Comparison of ENCODE assay signal across 27 cellular contexts in the genomic region with DNA sequence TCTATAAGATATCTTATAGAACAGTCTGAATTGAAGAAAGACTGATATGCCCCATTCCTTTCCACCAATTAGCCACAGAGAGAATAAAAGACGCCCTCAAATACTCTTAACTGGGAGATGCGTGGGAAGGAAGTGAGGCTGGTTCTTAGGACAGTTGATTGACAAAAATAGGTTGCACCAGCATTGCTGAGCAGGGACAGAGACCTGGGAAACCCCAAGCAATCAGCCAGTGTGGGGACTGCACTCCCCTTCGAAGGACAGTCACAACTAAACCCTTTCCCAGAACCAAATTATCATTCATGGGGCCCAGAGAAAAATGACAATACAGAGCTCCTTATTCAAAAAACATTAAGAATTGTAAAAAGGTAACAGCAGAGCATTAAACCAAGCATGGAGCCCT.
"Had no signal": no experiment of that assay in that cellular context is flagged by ENCODE, and none has a peak within 500 bp of the region (broad histone marks: within the 10 kb centered on the region; RNA-seq: fewer than 3 reads in every experiment).

No MANE protein-coding gene starts in this region.

- H3K4me1 ChIP-seq: parathyroid adenoma, psoas muscle, right lobe of liver, sigmoid colon, stomach, thyroid gland, tibial nerve, upper lobe of left lung, vagina had no signal

- H3K9me3 Mint-ChIP-seq: nephron; neural progenitor cell; stimulated activated effector memory CD8-positive, alpha-beta T cell treated with anti-CD3 and anti-CD28 coated beads, Interleukin-12 subunit alpha, Interleukin-12 subunit beta, amount 100 ng/mL, for 72 hours; stimulated activated naive B cell treated with anti-CD40 and anti-IgM and Interleukin-4, amounts not matched to agents 10 μg/mL and 1 μg/mL and 100 μg/mL, for 72 hours; stimulated activated naive CD8-positive, alpha-beta T cell treated with anti-CD3 and anti-CD28 coated beads, Interleukin-15, Interleukin-2, amounts not matched to agents 100 ng/mL and 50 ng/mL, for 24 hours had no signal

- H3K36me3 Mint-ChIP-seq: neural progenitor cell; stimulated activated effector memory CD8-positive, alpha-beta T cell treated with anti-CD3 and anti-CD28 coated beads, Interleukin-12 subunit alpha, Interleukin-12 subunit beta, amount 100 ng/mL, for 72 hours; stimulated activated naive B cell treated with anti-CD40 and anti-IgM and Interleukin-4, amounts not matched to agents 10 μg/mL and 1 μg/mL and 100 μg/mL, for 72 hours had no signal

- H3K27me3 ChIP-seq: neural progenitor cell, ovary, right lobe of liver, sigmoid colon, thyroid gland, tibial nerve, upper lobe of left lung, vagina had no signal

- H3K36me3 ChIP-seq: neural progenitor cell, ovary, right lobe of liver, sigmoid colon, stomach, thoracic aorta, thyroid gland, tibial nerve, upper lobe of left lung, vagina had no signal

- ATAC-seq: psoas muscle; right cardiac atrium; right lobe of liver; stimulated activated effector memory CD8-positive, alpha-beta T cell treated with anti-CD3 and anti-CD28 coated beads, Interleukin-12 subunit alpha, Interleukin-12 subunit beta, amount 100 ng/mL, for 72 hours; stimulated activated naive B cell treated with anti-CD40 and anti-IgM and Interleukin-4, amounts not matched to agents 10 μg/mL and 1 μg/mL and 100 μg/mL, for 72 hours had no signal

- H3K4me3 Mint-ChIP-seq: nephron; neural progenitor cell; stimulated activated effector memory CD8-positive, alpha-beta T cell treated with anti-CD3 and anti-CD28 coated beads, Interleukin-12 subunit alpha, Interleukin-12 subunit beta, amount 100 ng/mL, for 72 hours; stimulated activated naive B cell treated with anti-CD40 and anti-IgM and Interleukin-4, amounts not matched to agents 10 μg/mL and 1 μg/mL and 100 μg/mL, for 72 hours; stimulated activated naive CD8-positive, alpha-beta T cell treated with anti-CD3 and anti-CD28 coated beads, Interleukin-15, Interleukin-2, amounts not matched to agents 100 ng/mL and 50 ng/mL, for 24 hours had no signal

- H3K9me3 ChIP-seq: ovary, psoas muscle, right lobe of liver, sigmoid colon, stomach, thoracic aorta, thyroid gland, tibial nerve, upper lobe of left lung, vagina had no signal

- H3K4me3 ChIP-seq: neural progenitor cell, ovary, psoas muscle, right lobe of liver, sigmoid colon, stomach, thoracic aorta, thyroid gland, tibial nerve, upper lobe of left lung, vagina had no signal

- H3K9ac ChIP-seq: neural progenitor cell, parathyroid adenoma had no signal

- DNase-seq: occipital lobe; ovary; posterior cingulate gyrus; psoas muscle; right cardiac atrium; right lobe of liver; sigmoid colon; small intestine; stimulated activated CD4-positive, alpha-beta T cell treated with anti-CD3 and anti-CD28 coated beads, Interleukin-15, amount 100 ng/mL, for 24 hours; stimulated activated CD4-positive, alpha-beta T cell treated with anti-CD3 and anti-CD28 coated beads, Interleukin-2, amount 100 ng/mL, for 24 hours; stimulated activated CD4-positive, alpha-beta T cell treated with anti-CD3 and anti-CD28 coated beads, Interleukin-2, amount 100 ng/mL, for 48 hours; stimulated activated CD4-positive, alpha-beta T cell treated with anti-CD3 and anti-CD28 coated beads, Interleukin-4, amount 100 ng/mL, for 24 hours; stimulated activated naive B cell treated with anti-CD40 and anti-IgM and Interleukin-4, amounts not matched to agents 10 μg/mL and 1 μg/mL and 100 μg/mL, for 72 hours; stimulated activated naive CD4-positive, alpha-beta T cell treated with Interleukin-2 at 50 U/mL for 16 hours; stomach; thyroid gland; trophoblast cell; upper lobe of left lung had no signal

- H3K4me1 Mint-ChIP-seq: neural progenitor cell; stimulated activated effector memory CD8-positive, alpha-beta T cell treated with anti-CD3 and anti-CD28 coated beads, Interleukin-12 subunit alpha, Interleukin-12 subunit beta, amount 100 ng/mL, for 72 hours; stimulated activated naive B cell treated with anti-CD40 and anti-IgM and Interleukin-4, amounts not matched to agents 10 μg/mL and 1 μg/mL and 100 μg/mL, for 72 hours had no signal

- H3K4me2 ChIP-seq: neural progenitor cell had no signal

- H3K27ac ChIP-seq: neural progenitor cell, ovary, parathyroid adenoma, psoas muscle, right lobe of liver, sigmoid colon, stomach, thoracic aorta, thyroid gland, tibial nerve, upper lobe of left lung, vagina had no signal

- H3K27ac Mint-ChIP-seq: nephron; neural progenitor cell; progenitor cell of endocrine pancreas; stimulated activated effector memory CD8-positive, alpha-beta T cell treated with anti-CD3 and anti-CD28 coated beads, Interleukin-12 subunit alpha, Interleukin-12 subunit beta, amount 100 ng/mL, for 72 hours; stimulated activated naive B cell treated with anti-CD40 and anti-IgM and Interleukin-4, amounts not matched to agents 10 μg/mL and 1 μg/mL and 100 μg/mL, for 72 hours; stimulated activated naive CD8-positive, alpha-beta T cell treated with anti-CD3 and anti-CD28 coated beads, Interleukin-15, Interleukin-2, amounts not matched to agents 100 ng/mL and 50 ng/mL, for 24 hours had no signal
